ENCODE assay signal across 8 cellular contexts in the genomic region with DNA sequence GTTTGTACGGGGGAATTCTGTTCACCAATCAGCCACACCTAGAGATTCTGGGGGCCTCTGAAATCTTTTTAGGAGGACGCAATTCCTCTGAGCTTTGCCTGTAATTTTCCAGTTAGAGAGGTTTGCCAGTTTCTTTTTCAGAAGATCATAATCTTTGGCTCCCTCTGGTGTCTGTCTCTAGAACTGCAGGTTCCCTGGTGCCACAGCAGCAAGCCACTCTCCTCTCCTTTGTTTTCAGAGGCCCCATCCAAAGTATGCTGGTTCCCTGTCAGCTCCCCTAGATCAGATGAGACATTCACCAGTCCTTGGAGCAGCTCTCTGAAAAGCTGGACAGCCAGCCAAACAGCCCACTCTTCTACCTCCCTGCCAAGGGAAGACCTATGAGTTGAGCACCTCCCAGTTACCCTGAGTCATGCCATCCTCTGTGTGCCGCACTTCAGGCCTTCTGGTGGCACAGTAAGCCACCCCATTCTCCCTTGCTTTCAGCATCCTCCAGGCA. TPM values are rescaled to one million over a fixed set of nuclear protein-coding genes. Genes with fewer than 3 reads are reported as not detected.
DNase-seq lines count a peak whose midpoint lies in the region; ATAC-seq and TF ChIP-seq lines count a peak whose summit lies in the region.

No MANE protein-coding gene starts in this region.

- H3K27me3 ChIP-seq in neural cell (ENCODE audit: insufficient read depth, low read depth, low read length) (no peaks in the 10 kb centered on the region), stomach smooth muscle (ENCODE audit: control insufficient read depth in 1 of 2, insufficient read depth in 2 of 2, low read length in 2 of 2) (no peaks in the 10 kb centered on the region)

- H3K4me1 ChIP-seq in stomach smooth muscle (ENCODE audit: control insufficient read depth, insufficient read depth, low read length), result peaks cover 32% of the 10 kb centered on the region

- no peaks in the 10 kb centered on the region for H3K79me2 ChIP-seq in neural cell (replicated peaks; ENCODE audit: insufficient read depth, low read length)

- H3K4me3 ChIP-seq in fibroblast of pulmonary artery (replicated peaks; ENCODE audit: low read depth, low read length), result no peak overlapping the region
- H3K4me3 ChIP-seq in neural cell (ENCODE audit: low read length), result no peak overlapping the region
- peak overlapping the region in 1 of 2 donors; percentile 8 for H3K4me3 ChIP-seq in stomach smooth muscle (ENCODE audit: low read length in 2 of 2)

- peak; percentile 94 for TF ChIP-seq RAD21 in neural cell (conservative IDR thresholded peaks at IDR 0.05)

- H4K20me1 ChIP-seq in neural cell (ENCODE audit: insufficient read depth), result no peaks in the 10 kb centered on the region

- DNase-seq in D341Med (ENCODE audit: low spot score), result peak; percentile 66
- DNase-seq in LHCN-M2 (ENCODE audit: low read depth), result peak; percentile 72
- DNase-seq in RWPE1 (ENCODE audit: low spot score), result peak; percentile 60
- DNase-seq in activated T-helper 9 cell treated with anti-CD3 and anti-CD28 coated beads, Interleukin-2, amount 50 U/mL, for 16 hours (ENCODE audit: low read depth), result peak; percentile 35
- DNase-seq in fibroblast of pulmonary artery (ENCODE audit: low read depth), result peak; percentile 88

- H3F3A ChIP-seq in neural cell (ENCODE audit: insufficient read depth, low read length, poor library complexity, severe bottlenecking), result no peaks in the 10 kb centered on the region

- CTCF ChIA-PET in RWPE1 (lab: Yijun Ruan, JAX), result interaction anchor here (0.6 to 2.8 kb wide), 15 partner anchors 9 to 278 kb away, joined by 3 to 40 read pairs (median 3); partner anchors contain the start of gene B9D1

- peak; percentile 88 for TF ChIP-seq CTCF in RWPE1 (conservative IDR thresholded peaks at IDR 0.05; ENCODE audit: low read depth)
- peak; percentile 85 for TF ChIP-seq CTCF in fibroblast of pulmonary artery (IDR thresholded peaks at IDR 0.05; ENCODE audit: low read length, missing control alignments)
- TF ChIP-seq CTCF in neural cell (IDR thresholded peaks at IDR 0.05; ENCODE audit: poor library complexity, severe bottlenecking), result peak; percentile 95

- H3K9ac ChIP-seq in neural cell (ENCODE audit: low read length) (peak overlapping the region; percentile 36), stomach smooth muscle (ENCODE audit: low read length in 2 of 2) (peak overlapping the region; percentile 62 to 68)

- peak overlapping the region; percentile 59 for H2AFZ ChIP-seq in neural cell (ENCODE audit: low read depth, low read length)

- no peak for TF ChIP-seq EP300 in neural cell (conservative IDR thresholded peaks at IDR 0.05; ENCODE audit: poor library complexity, severe bottlenecking)

- no peaks in the 10 kb centered on the region for H3K9me2 ChIP-seq in neural cell (ENCODE audit: insufficient read depth, low read length)

- POLR2A ChIA-PET in RWPE1 (lab: Yijun Ruan, JAX; ENCODE audit: low non-redundant PET), result interaction anchor here (0.8 kb wide), 1 partner anchor 69 kb away, joined by 3 read pairs; the partner anchor contains the start of gene MAPK7

- H3K9me3 ChIP-seq in neural cell (ENCODE audit: low read length) (no peaks in the 10 kb centered on the region), stomach smooth muscle (ENCODE audit: control insufficient read depth in 2 of 2, low read length in 2 of 2) (no peaks in the 10 kb centered on the region)

- H3K36me3 ChIP-seq in neural cell (ENCODE audit: insufficient read depth, low read length) (no peaks in the 10 kb centered on the region), stomach smooth muscle (ENCODE audit: control insufficient read depth in 2 of 2, insufficient read depth in 2 of 2, low read length in 2 of 2) (no peaks in the 10 kb centered on the region)

- ATAC-seq in GM18870 (IDR thresholded peaks at IDR 0.05; ENCODE audit: unreplicated experiment), result no peak

- H3K27ac ChIP-seq in RWPE1 (peak overlapping the region; percentile 93), neural cell (ENCODE audit: low read length) (no peak overlapping the region), stomach smooth muscle (ENCODE audit: low read length) (peak overlapping the region; percentile 90)

- no peak overlapping the region for H3K4me2 ChIP-seq in neural cell (ENCODE audit: low read length)

TF ChIP-seq in neural cell, 6 proteins besides CTCF, POLR2A, EP300 and RAD21:
- TF ChIP-seq POLR2AphosphoS5 (IDR thresholded peaks at IDR 0.05) (no peak), SMC3 (conservative IDR thresholded peaks at IDR 0.05; ENCODE audit: poor library complexity) (peak; percentile 98)

RNA-seq across cellular contexts. Expression of gene RNF112, which starts 36.1 kb away (rescaled TPM):
- total RNA-seq in LHCN-M2 (2014; rRNA removed), result 0.06 TPM in 1 of 2 replicates, not detected in the other
- 0.06 TPM for polyA plus RNA-seq in LHCN-M2 (2012)
- 33.3 and 34.7 TPM in 2 replicates for polyA plus RNA-seq in neural cell
- 10.2 and 11.1 TPM in 2 replicates for polyA minus RNA-seq in neural cell

Comparison
In these comparisons a context has a peak if more than half of its experiments do, and no peak if none do; other contexts are left out.
1. DNase-seq: peak in every context shown above with its lines; median percentile 88 in fibroblast of pulmonary artery; 72 in LHCN-M2; 66 in D341Med; 60 in RWPE1; 35 in activated T-helper 9 cell treated with anti-CD3 and anti-CD28 coated beads, Interleukin-2, amount 50 U/mL, for 16 hours.